Comparison of ENCODE assay signal across 38 cellular contexts in the genomic region with DNA sequence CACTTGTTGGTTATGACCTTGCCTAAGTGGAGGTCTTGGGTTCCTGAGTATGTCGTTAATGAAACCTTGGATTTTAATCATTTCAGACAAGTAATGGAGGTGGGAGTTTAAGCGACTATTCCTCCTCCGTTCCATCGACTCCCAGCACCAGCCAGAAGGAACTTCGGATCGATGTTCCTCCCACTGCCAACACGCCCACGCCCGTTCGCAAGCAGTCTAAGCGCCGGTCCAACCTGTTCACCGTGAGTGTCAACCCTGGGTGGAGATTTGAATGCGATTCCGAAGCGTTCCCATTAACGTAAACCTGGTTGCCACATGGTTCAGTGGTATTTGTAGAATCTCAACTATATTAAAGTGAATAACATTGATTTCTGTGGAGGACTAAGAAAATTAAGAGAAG.
"Had no signal": no experiment of that assay in that cellular context is flagged by ENCODE, and none has a peak within 500 bp of the region (broad histone marks: within the 10 kb centered on the region; RNA-seq: fewer than 3 reads in every experiment).

No MANE protein-coding gene starts in this region.

- H3K4me1 Mint-ChIP-seq: activated CD4-positive, alpha-beta memory T cell treated with anti-CD3 and anti-CD28 coated beads, Interleukin-2, amount 10 ng/mL, durations not matched to agents 7 days and 5 days; activated CD4-positive, alpha-beta T cell treated with anti-CD3 and anti-CD28 coated beads for 36 hours; activated CD4-positive, alpha-beta T cell treated with anti-CD3 and anti-CD28 coated beads, Interleukin-2, amount 10 ng/mL, durations not matched to agents 7 days and 5 days; activated naive CD8-positive, alpha-beta T cell treated with anti-CD3 and anti-CD28 coated beads for 36 hours; activated T-helper 17 cell treated with anti-CD3 and anti-CD28 coated beads, Interleukin-2, amount 50 U/mL, for 72 hours had no signal

- H3K4me3 Mint-ChIP-seq: activated CD4-positive, alpha-beta memory T cell treated with anti-CD3 and anti-CD28 coated beads, Interleukin-2, amount 10 ng/mL, durations not matched to agents 7 days and 5 days; activated CD4-positive, alpha-beta T cell treated with anti-CD3 and anti-CD28 coated beads for 36 hours; activated CD4-positive, alpha-beta T cell treated with anti-CD3 and anti-CD28 coated beads, Interleukin-2, amount 10 ng/mL, durations not matched to agents 7 days and 5 days; activated CD8-positive, alpha-beta T cell treated with anti-CD3 and anti-CD28 coated beads, Interleukin-2, amount 10 ng/mL, durations not matched to agents 7 days and 5 days; activated naive CD4-positive, alpha-beta T cell treated with anti-CD3 and anti-CD28 coated beads for 36 hours; activated naive CD8-positive, alpha-beta T cell treated with anti-CD3 and anti-CD28 coated beads for 36 hours; activated T-cell treated with anti-CD3 and anti-CD28 coated beads, Interleukin-2, amount 50 U/mL, for 4 hours; activated T-cell treated with anti-CD3 and anti-CD28 coated beads, Interleukin-2, amount 50 U/mL, for 72 hours; activated T-helper 1 cell treated with anti-CD3 and anti-CD28 coated beads, Interleukin-12 subunit alpha, Interleukin-12 subunit beta, Interleukin-2, Interleukin-4 antibody, amounts not matched to agents 30 ng/mL and 10 ng/mL and 1 ng/mL, durations not matched to agents 14 hours and 24 hours and 36 hours; activated T-helper 17 cell treated with anti-CD3 and anti-CD28 coated beads, Interleukin-2, amount 50 U/mL, for 72 hours; T-helper 1 cell treated with Interleukin-12 subunit alpha and Interleukin-12 subunit beta and Interleukin-4 antibody, amounts not matched to agents 30 μg/mL and 1 μg/mL, for 36 hours; T-helper 2 cell treated with Interferon-gamma antibody and Interleukin-4, amounts not matched to agents 5 μg/mL and 100 μg/mL, for 36 hours; WTC11 had no signal

- H3K9me3 Mint-ChIP-seq: activated naive CD4-positive, alpha-beta T cell treated with anti-CD3 and anti-CD28 coated beads for 36 hours; activated naive CD4-positive, alpha-beta T cell treated with anti-CD3 and anti-CD28 coated beads, Interleukin-2, amount 50 U/mL, for 72 hours; activated naive CD8-positive, alpha-beta T cell treated with anti-CD3 and anti-CD28 coated beads for 36 hours; activated T-cell treated with anti-CD3 and anti-CD28 coated beads, Interleukin-2, amount 50 U/mL, for 4 hours; activated T-cell treated with anti-CD3 and anti-CD28 coated beads, Interleukin-2, amount 50 U/mL, for 72 hours; activated T-helper 1 cell treated with anti-CD3 and anti-CD28 coated beads, Interleukin-12 subunit alpha, Interleukin-12 subunit beta, Interleukin-2, Interleukin-4 antibody, amounts not matched to agents 30 ng/mL and 10 ng/mL and 1 ng/mL, durations not matched to agents 14 hours and 24 hours and 36 hours; activated T-helper 17 cell treated with anti-CD3 and anti-CD28 coated beads, Interleukin-2, amount 50 U/mL, for 72 hours; T-helper 1 cell treated with Interleukin-12 subunit alpha and Interleukin-12 subunit beta and Interleukin-4 antibody, amounts not matched to agents 30 μg/mL and 1 μg/mL, for 36 hours; T-helper 2 cell treated with Interferon-gamma antibody and Interleukin-4, amounts not matched to agents 5 μg/mL and 100 μg/mL, for 36 hours; WTC11 had no signal

- DNase-seq: activated CD4-positive, alpha-beta memory T cell treated with anti-CD3 and anti-CD28 coated beads, Interleukin-2, amount 10 ng/mL, durations not matched to agents 7 days and 5 days; activated CD4-positive, alpha-beta T cell treated with anti-CD3 and anti-CD28 coated beads for 1 hour; activated CD4-positive, alpha-beta T cell treated with anti-CD3 and anti-CD28 coated beads for 36 hours; activated CD4-positive, alpha-beta T cell treated with anti-CD3 and anti-CD28 coated beads for 48 hours; activated CD4-positive, alpha-beta T cell treated with anti-CD3 and anti-CD28 coated beads, Interleukin-2, amount 10 ng/mL, durations not matched to agents 7 days and 5 days; activated CD4-positive, alpha-beta T cell treated with anti-CD3 and anti-CD28 coated beads, Interleukin-2, amount 50 U/mL, for 48 hours; activated CD4-positive, CD25-positive, alpha-beta regulatory T cell; activated CD8-positive, alpha-beta memory T cell treated with anti-CD3 and anti-CD28 coated beads for 24 hours; activated CD8-positive, alpha-beta memory T cell treated with anti-CD3 and anti-CD28 coated beads, Interleukin-2, amount 50 U/mL, for 4 hours; activated CD8-positive, alpha-beta T cell treated with anti-CD3 and anti-CD28 coated beads, Interleukin-2, amount 10 ng/mL, durations not matched to agents 7 days and 5 days; activated effector memory CD4-positive, alpha-beta T cell treated with anti-CD3 and anti-CD28 coated beads, Interleukin-2, amount 50 U/mL, for 16 hours; activated gamma-delta T cell treated with Interleukin-2 at 50 U/mL for 16 hours; activated naive CD4-positive, alpha-beta T cell; activated naive CD4-positive, alpha-beta T cell treated with anti-CD3 and anti-CD28 coated beads for 36 hours; activated naive CD4-positive, alpha-beta T cell treated with anti-CD3 and anti-CD28 coated beads, Interleukin-2, amount 50 U/mL, for 16 hours; activated naive CD8-positive, alpha-beta T cell treated with anti-CD3 and anti-CD28 coated beads for 36 hours; activated T-cell treated with anti-CD3 and anti-CD28 coated beads, Interleukin-2, amount 50 U/mL, for 4 hours; activated T-cell treated with anti-CD3 and anti-CD28 coated beads, Interleukin-2, amount 50 U/mL, for 72 hours; adrenal gland; amniotic stem cell; aorta; body of pancreas; brain microvascular endothelial cell; central memory CD4-positive, alpha-beta T cell; SW 1271; T-helper 1 cell; T-helper 2 cell; T-helper 9 cell; WERI-Rb-1 had no signal

- H3K27ac Mint-ChIP-seq: activated CD4-positive, alpha-beta memory T cell treated with anti-CD3 and anti-CD28 coated beads, Interleukin-2, amount 10 ng/mL, durations not matched to agents 7 days and 5 days; activated CD4-positive, alpha-beta T cell treated with anti-CD3 and anti-CD28 coated beads for 36 hours; activated CD4-positive, alpha-beta T cell treated with anti-CD3 and anti-CD28 coated beads, Interleukin-2, amount 10 ng/mL, durations not matched to agents 7 days and 5 days; activated CD8-positive, alpha-beta T cell treated with anti-CD3 and anti-CD28 coated beads, Interleukin-2, amount 10 ng/mL, durations not matched to agents 7 days and 5 days; activated naive CD4-positive, alpha-beta T cell treated with anti-CD3 and anti-CD28 coated beads for 36 hours; activated naive CD4-positive, alpha-beta T cell treated with anti-CD3 and anti-CD28 coated beads, Interleukin-2, amount 50 U/mL, for 72 hours; activated naive CD8-positive, alpha-beta T cell treated with anti-CD3 and anti-CD28 coated beads for 36 hours; activated T-cell treated with anti-CD3 and anti-CD28 coated beads, Interleukin-2, amount 50 U/mL, for 72 hours; activated T-helper 1 cell treated with anti-CD3 and anti-CD28 coated beads, Interleukin-12 subunit alpha, Interleukin-12 subunit beta, Interleukin-2, Interleukin-4 antibody, amounts not matched to agents 30 ng/mL and 10 ng/mL and 1 ng/mL, durations not matched to agents 14 hours and 24 hours and 36 hours; activated T-helper 17 cell treated with anti-CD3 and anti-CD28 coated beads, Interleukin-2, amount 50 U/mL, for 72 hours; T-helper 1 cell treated with Interleukin-12 subunit alpha and Interleukin-12 subunit beta and Interleukin-4 antibody, amounts not matched to agents 30 μg/mL and 1 μg/mL, for 36 hours; T-helper 2 cell treated with Interferon-gamma antibody and Interleukin-4, amounts not matched to agents 5 μg/mL and 100 μg/mL, for 36 hours; WTC11 had no signal

- ATAC-seq: activated CD4-positive, alpha-beta T cell treated with anti-CD3 and anti-CD28 coated beads for 36 hours; activated CD4-positive, CD25-positive, alpha-beta regulatory T cell treated with anti-CD3 and anti-CD28 coated beads, Interleukin-2, amount 50 U/mL, for 24 hours; activated CD8-positive, alpha-beta T cell treated with anti-CD3 and anti-CD28 coated beads, Interleukin-2, amount 10 ng/mL, durations not matched to agents 7 days and 5 days; activated naive CD4-positive, alpha-beta T cell treated with anti-CD3 and anti-CD28 coated beads, Interleukin-2, amount 50 U/mL, for 72 hours; activated T-cell treated with anti-CD3 and anti-CD28 coated beads, Interleukin-2, amount 50 U/mL, for 4 hours; activated T-cell treated with anti-CD3 and anti-CD28 coated beads, Interleukin-2, amount 50 U/mL, for 72 hours; activated T-helper 17 cell treated with anti-CD3 and anti-CD28 coated beads, Interleukin-2, amount 50 U/mL, for 72 hours; body of pancreas; WTC11 had no signal

- H3K27me3 Mint-ChIP-seq: activated CD4-positive, alpha-beta memory T cell treated with anti-CD3 and anti-CD28 coated beads, Interleukin-2, amount 10 ng/mL, durations not matched to agents 7 days and 5 days; activated CD4-positive, alpha-beta T cell treated with anti-CD3 and anti-CD28 coated beads, Interleukin-2, amount 10 ng/mL, durations not matched to agents 7 days and 5 days; activated T-helper 17 cell treated with anti-CD3 and anti-CD28 coated beads, Interleukin-2, amount 50 U/mL, for 72 hours had no signal

- H3K27ac ChIP-seq: adrenal gland, body of pancreas, brain microvascular endothelial cell, breast epithelium, cardiac muscle cell, WERI-Rb-1 had no signal

- H3K36me3 Mint-ChIP-seq: activated naive CD4-positive, alpha-beta T cell treated with anti-CD3 and anti-CD28 coated beads, Interleukin-2, amount 50 U/mL, for 72 hours; activated naive CD8-positive, alpha-beta T cell treated with anti-CD3 and anti-CD28 coated beads for 36 hours had no signal
